Comparison of ENCODE assay signal across 23 cellular contexts in the genomic region with DNA sequence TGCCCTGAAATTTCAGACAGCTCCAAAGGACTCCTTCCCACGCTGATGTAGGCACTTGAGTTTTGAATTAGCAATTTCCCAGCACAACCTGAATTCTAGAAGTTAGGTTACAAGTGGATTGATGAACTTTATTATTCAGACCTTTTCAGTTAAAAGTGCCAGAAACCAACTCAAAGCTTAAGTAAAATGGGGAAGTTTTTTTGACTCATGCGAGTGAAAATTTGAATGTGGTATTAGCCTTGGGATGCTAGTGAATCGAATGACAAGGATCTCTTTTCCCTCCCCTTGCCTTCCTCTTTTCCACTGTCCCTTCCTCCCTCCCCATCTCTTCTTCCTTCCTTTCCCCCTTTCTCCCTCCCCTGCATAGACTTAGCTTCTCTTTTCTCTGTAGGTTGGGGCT.
DNase-seq lines count a peak whose midpoint lies in the region; ATAC-seq and TF ChIP-seq lines count a peak whose summit lies in the region.
"Had no signal": no experiment of that assay in that cellular context is flagged by ENCODE, and none has a peak within 500 bp of the region (broad histone marks: within the 10 kb centered on the region; RNA-seq: fewer than 3 reads in every experiment).

No MANE protein-coding gene starts in this region.

- no peaks in the 10 kb centered on the region for H3K9me3 ChIP-seq in Karpas-422 (ENCODE audit: low read length)
- H3K9me3 ChIP-seq: ascending aorta, MG63 had no signal

- no peaks in the 10 kb centered on the region for H3K27me3 ChIP-seq in Karpas-422 (ENCODE audit: low read length)
- H3K27me3 ChIP-seq: ascending aorta, gastroesophageal sphincter, MG63, stomach, tibial nerve had no signal

- no peaks in the 10 kb centered on the region for H3K36me3 ChIP-seq in Karpas-422 (ENCODE audit: insufficient read depth, low read length)
- H3K36me3 ChIP-seq: ascending aorta, gastroesophageal sphincter, MG63, stomach, tibial nerve had no signal

- peak overlapping the region; percentile 97 for H3K27ac ChIP-seq in Karpas-422 (ENCODE audit: low read length)
- H3K27ac ChIP-seq: ascending aorta, gastroesophageal sphincter, stomach, tibial nerve, VCaP had no signal

- ATAC-seq in stimulated activated naive B cell treated with anti-CD40 and anti-IgM and Interleukin-4, amounts not matched to agents 10 μg/mL and 1 μg/mL and 100 μg/mL, for 72 hours (replicated peaks) = peak in 1 of 2 donors; percentile 5
- no peak for ATAC-seq in GM18868 (IDR thresholded peaks at IDR 0.05; ENCODE audit: unreplicated experiment)
- ATAC-seq: gastroesophageal sphincter, right cardiac atrium had no signal

- H3K27ac Mint-ChIP-seq in activated T-helper 1 cell treated with anti-CD3 and anti-CD28 coated beads, Interleukin-12 subunit alpha, Interleukin-12 subunit beta, Interleukin-2, Interleukin-4 antibody, amounts not matched to agents 30 ng/mL and 10 ng/mL and 1 ng/mL, durations not matched to agents 14 hours and 24 hours and 36 hours = no peak overlapping the region
- no peak overlapping the region for H3K27ac Mint-ChIP-seq in stimulated activated naive B cell treated with anti-CD40 and anti-IgM and Interleukin-4, amounts not matched to agents 10 μg/mL and 1 μg/mL and 100 μg/mL, for 72 hours
- no peak overlapping the region for H3K27ac Mint-ChIP-seq in HFFc6
- H3K27ac Mint-ChIP-seq: activated naive CD8-positive, alpha-beta T cell had no signal

- peaks cover 15% of the 10 kb centered on the region for H3K9me3 Mint-ChIP-seq in activated T-helper 1 cell treated with anti-CD3 and anti-CD28 coated beads, Interleukin-12 subunit alpha, Interleukin-12 subunit beta, Interleukin-2, Interleukin-4 antibody, amounts not matched to agents 30 ng/mL and 10 ng/mL and 1 ng/mL, durations not matched to agents 14 hours and 24 hours and 36 hours
- H3K9me3 Mint-ChIP-seq in stimulated activated naive B cell treated with anti-CD40 and anti-IgM and Interleukin-4, amounts not matched to agents 10 μg/mL and 1 μg/mL and 100 μg/mL, for 72 hours = peaks cover 6 to 9% of the 10 kb centered on the region in 2 donors
- peaks cover 15% of the 10 kb centered on the region for H3K9me3 Mint-ChIP-seq in HFFc6

- H3K4me3 Mint-ChIP-seq in activated T-helper 1 cell treated with anti-CD3 and anti-CD28 coated beads, Interleukin-12 subunit alpha, Interleukin-12 subunit beta, Interleukin-2, Interleukin-4 antibody, amounts not matched to agents 30 ng/mL and 10 ng/mL and 1 ng/mL, durations not matched to agents 14 hours and 24 hours and 36 hours = peak overlapping the region; percentile 50
- H3K4me3 Mint-ChIP-seq in stimulated activated naive B cell treated with anti-CD40 and anti-IgM and Interleukin-4, amounts not matched to agents 10 μg/mL and 1 μg/mL and 100 μg/mL, for 72 hours = peak overlapping the region; percentile 3 to 49
- no peak overlapping the region for H3K4me3 Mint-ChIP-seq in HFFc6
- H3K4me3 Mint-ChIP-seq: activated naive CD8-positive, alpha-beta T cell had no signal

- peaks cover 81% of the 10 kb centered on the region for H3K4me1 ChIP-seq in Karpas-422 (ENCODE audit: low read length)

- no peaks in the 10 kb centered on the region for H3K79me2 ChIP-seq in Karpas-422 (ENCODE audit: low read length)

- H3K9me2 ChIP-seq in Karpas-422 (replicated peaks; ENCODE audit: insufficient read depth, low read length) = no peaks in the 10 kb centered on the region

- H3K27me3 Mint-ChIP-seq in activated T-helper 1 cell treated with anti-CD3 and anti-CD28 coated beads, Interleukin-12 subunit alpha, Interleukin-12 subunit beta, Interleukin-2, Interleukin-4 antibody, amounts not matched to agents 30 ng/mL and 10 ng/mL and 1 ng/mL, durations not matched to agents 14 hours and 24 hours and 36 hours (ENCODE audit: insufficient read depth) = peaks cover under 1% of the 10 kb centered on the region
- H3K27me3 Mint-ChIP-seq in stimulated activated naive B cell treated with anti-CD40 and anti-IgM and Interleukin-4, amounts not matched to agents 10 μg/mL and 1 μg/mL and 100 μg/mL, for 72 hours = peaks cover 0 to 7% of the 10 kb centered on the region in 2 donors
- H3K27me3 Mint-ChIP-seq in HFFc6 (ENCODE audit: insufficient read depth) = peaks cover 11% of the 10 kb centered on the region; the same call in 1 of the 2 replicates
- H3K27me3 Mint-ChIP-seq: activated naive CD8-positive, alpha-beta T cell had no signal

- H2AFZ ChIP-seq in Karpas-422 (ENCODE audit: low read length) = no peak overlapping the region

- peaks cover 45% of the 10 kb centered on the region for H3K4me1 Mint-ChIP-seq in activated T-helper 1 cell treated with anti-CD3 and anti-CD28 coated beads, Interleukin-12 subunit alpha, Interleukin-12 subunit beta, Interleukin-2, Interleukin-4 antibody, amounts not matched to agents 30 ng/mL and 10 ng/mL and 1 ng/mL, durations not matched to agents 14 hours and 24 hours and 36 hours (ENCODE audit: low read depth)
- peaks cover 49 to 71% of the 10 kb centered on the region in 2 donors for H3K4me1 Mint-ChIP-seq in stimulated activated naive B cell treated with anti-CD40 and anti-IgM and Interleukin-4, amounts not matched to agents 10 μg/mL and 1 μg/mL and 100 μg/mL, for 72 hours
- H3K4me1 Mint-ChIP-seq in HFFc6 (ENCODE audit: low read depth) = no peaks in the 10 kb centered on the region

- peak overlapping the region; percentile 66 for H3K4me2 ChIP-seq in Karpas-422 (ENCODE audit: low read depth, low read length, poor library complexity, severe bottlenecking)

- peak; percentile 7 for DNase-seq in SKM-1 treated with dmso at 0.1 percent for 144 hours (lab: John Stamatoyannopoulos, UW; ENCODE audit: unreplicated experiment)
- DNase-seq in SKM-1 (lab: John Stamatoyannopoulos, UW; ENCODE audit: unreplicated experiment) = no peak
- DNase-seq in Karpas-422 = peak; percentile 76
- DNase-seq in activated T-helper 1 cell treated with anti-CD3 and anti-CD28 coated beads, Interleukin-12 subunit alpha, Interleukin-12 subunit beta, Interleukin-2, Interleukin-4 antibody, amounts not matched to agents 30 ng/mL and 10 ng/mL and 1 ng/mL, durations not matched to agents 14 hours and 24 hours and 36 hours (ENCODE audit: low spot score) = no peak
- DNase-seq in stimulated activated naive B cell treated with anti-CD40 and anti-IgM and Interleukin-4, amounts not matched to agents 10 μg/mL and 1 μg/mL and 100 μg/mL, for 72 hours = no peak
- no peak for DNase-seq in HFFc6
- no peak for DNase-seq in GF-D8 (lab: John Stamatoyannopoulos, UW)
- DNase-seq: activated CD4-positive, alpha-beta T cell treated with anti-CD3 and anti-CD28 coated beads, Interleukin-2, amount 50 U/mL, for 1 hour; AML-193; COR-L47; IMR-90; islet precursor cell; MG63; NCI-H2171; NCI-H524 treated with DMSO at 0.1 percent for 48 hours; right cardiac atrium; stomach had no signal

- H3K36me3 Mint-ChIP-seq in activated T-helper 1 cell treated with anti-CD3 and anti-CD28 coated beads, Interleukin-12 subunit alpha, Interleukin-12 subunit beta, Interleukin-2, Interleukin-4 antibody, amounts not matched to agents 30 ng/mL and 10 ng/mL and 1 ng/mL, durations not matched to agents 14 hours and 24 hours and 36 hours (ENCODE audit: low read depth) = peaks cover 2% of the 10 kb centered on the region
- peaks cover 3 to 5% of the 10 kb centered on the region in 2 donors for H3K36me3 Mint-ChIP-seq in stimulated activated naive B cell treated with anti-CD40 and anti-IgM and Interleukin-4, amounts not matched to agents 10 μg/mL and 1 μg/mL and 100 μg/mL, for 72 hours
- peaks cover 8% of the 10 kb centered on the region; the same call in 1 of the 2 replicates for H3K36me3 Mint-ChIP-seq in HFFc6 (ENCODE audit: low read depth)

- intact Hi-C loops in activated T-helper 1 cell treated with anti-CD3 and anti-CD28 coated beads, Interleukin-12 subunit alpha, Interleukin-12 subunit beta, Interleukin-2, Interleukin-4 antibody, amounts not matched to agents 30 ng/mL and 10 ng/mL and 1 ng/mL, durations not matched to agents 14 hours and 24 hours and 36 hours (cut with micrococcal nuclease) = no loop called here

- TF ChIP-seq CTCF in HFFc6 (IDR thresholded peaks at IDR 0.05) = no peak

- H3K9ac ChIP-seq in Karpas-422 (ENCODE audit: low read length) = peak overlapping the region; percentile 56

- H4K20me1 ChIP-seq in Karpas-422 (ENCODE audit: insufficient read depth, low read depth, low read length) = no peaks in the 10 kb centered on the region

- peak overlapping the region; percentile 33; the same call in 1 of the 2 replicates for H3K4me3 ChIP-seq in Karpas-422 (ENCODE audit: low read length)
- H3K4me3 ChIP-seq: ascending aorta, gastroesophageal sphincter, MG63, stomach, tibial nerve had no signal

Comparison
In these comparisons a context has a peak if more than half of its experiments do, and no peak if none do; other contexts are left out.
1. DNase-seq: peak in SKM-1 treated with dmso at 0.1 percent for 144 hours (single experiment) and Karpas-422 (single experiment); none in SKM-1 (single experiment), activated T-helper 1 cell treated with anti-CD3 and anti-CD28 coated beads, Interleukin-12 subunit alpha, Interleukin-12 subunit beta, Interleukin-2, Interleukin-4 antibody, amounts not matched to agents 30 ng/mL and 10 ng/mL and 1 ng/mL, durations not matched to agents 14 hours and 24 hours and 36 hours (single experiment), stimulated activated naive B cell treated with anti-CD40 and anti-IgM and Interleukin-4, amounts not matched to agents 10 μg/mL and 1 μg/mL and 100 μg/mL, for 72 hours (single experiment), HFFc6 (single experiment) and GF-D8 (single experiment).